Comparison of ENCODE assay signal across 8 cellular contexts in genomic region chr22:29766632-29767288, GRCh38. TPM values are rescaled to one million over a fixed set of nuclear protein-coding genes. Genes with fewer than 3 reads are reported as not detected.
DNase-seq lines count a peak whose midpoint lies in the region; ATAC-seq, FAIRE-seq and TF ChIP-seq lines count a peak whose summit lies in the region.

Gene ZMAT5, minus strand, starts transcription at chr22:29767007. Its CDS starts 18,463 bp downstream, at chr22:29748544.

- peak within 1 kb of the TSS; percentile 96 for H3K27ac Mint-ChIP-seq in type B pancreatic cell

- DNase-seq in GM12891 (ENCODE audit: insufficient read length, low spot score) (peak; percentile 92), NCI-H146 treated with DMSO at 0.1 percent for 48 hours (lab: John Stamatoyannopoulos, UW; ENCODE audit: unreplicated experiment) (peak; percentile 80), amniotic epithelial cell (ENCODE audit: low read depth) (peak; percentile 97), heart left ventricle (peak; percentile 94 to 97 (median 96)), pons (ENCODE audit: low spot score) (peak; percentile 98), type B pancreatic cell (ENCODE audit: extremely low spot score, unreplicated experiment) (peak; percentile 93)

- H3K4me3 Mint-ChIP-seq in type B pancreatic cell = peak within 1 kb of the TSS; percentile 100

- peaks cover 6 to 42% (median 29%) of the 10 kb centered on the region in 12 donors for H3K4me1 ChIP-seq in heart left ventricle

- H3K4me1 Mint-ChIP-seq in type B pancreatic cell (ENCODE audit: unreplicated experiment) = peaks cover 14% of the 10 kb centered on the region

- no peak for TF ChIP-seq CTCF in heart left ventricle (IDR thresholded peaks at IDR 0.05)
- TF ChIP-seq CTCF in type B pancreatic cell (conservative IDR thresholded peaks at IDR 0.05) = no peak

- H3K9me3 ChIP-seq in heart left ventricle = no peaks in the 10 kb centered on the region

- no peaks in the 10 kb centered on the region for H3K27me3 Mint-ChIP-seq in type B pancreatic cell

- peak within 1 kb of the TSS; percentile 70 to 98 (median 80) for H3K4me3 ChIP-seq in heart left ventricle

- H3K36me3 ChIP-seq in heart left ventricle = peaks cover 2 to 34% (median 27%) of the 10 kb centered on the region in 9 donors

- ATAC-seq in HG02852 (IDR thresholded peaks at IDR 0.05; ENCODE audit: unreplicated experiment) = peak; percentile 83
- peak; percentile 97 to 99 (median 98) for ATAC-seq in heart left ventricle

- intact Hi-C loops in T-helper 1 cell treated with Interleukin-12 subunit alpha and Interleukin-12 subunit beta and Interleukin-4 antibody, amounts not matched to agents 30 ng/mL and 1 ng/mL, for 36 hours (cut with micrococcal nuclease) = loop anchor here (1.0 to 10.0 kb wide), 15 partner anchors 15 to 1728 kb away; partner anchors contain the start of genes ASCC2, EWSR1, NF2 and OSM
- intact Hi-C loops in heart left ventricle (cut with DNase I) = loop anchor here in 5 of 10 donors (5.0 to 10.0 kb wide), 6 partner anchors 66 to 238 kb away; partner anchors contain the start of genes ASCC2 (in 2 of the 5) and MTMR3 (in 1 of the 5)

- peak; percentile 62 for TF ChIP-seq POLR2A in GM12891 (IDR thresholded peaks at IDR 0.05; ENCODE audit: low read depth, low read length)
- TF ChIP-seq POLR2A in heart left ventricle (IDR thresholded peaks at IDR 0.05) = peak in 1 of 2 donors; percentile 55

- H3K9me3 Mint-ChIP-seq in type B pancreatic cell = peaks cover 4% of the 10 kb centered on the region

- H3K27me3 ChIP-seq in heart left ventricle = no peaks in the 10 kb centered on the region

- 0 to 1% (median 0%) methylated on average over 25 to 33 of the region's 33 CpGs for WGBS in heart left ventricle, 4 donors

- peak within 1 kb of the TSS; percentile 87 to 96 (median 91) for H3K27ac ChIP-seq in heart left ventricle

- FAIRE-seq in GM12891 (lab: Jason Lieb, UNC) = peak; percentile 98

- peaks cover 19% of the 10 kb centered on the region for H3K36me3 Mint-ChIP-seq in type B pancreatic cell

TF ChIP-seq in GM12891, 5 proteins besides CTCF, POLR2A, EP300 and RAD21:
- TF ChIP-seq SPI1 (IDR thresholded peaks at IDR 0.05; ENCODE audit: low read depth, low read length) (peak; percentile 20; the same call in 1 of the 2 replicates), POLR2AphosphoS5 (IDR thresholded peaks at IDR 0.05; ENCODE audit: low read depth, low read length) (peak; percentile 39; the same call in 1 of the 2 replicates), POU2F2 (IDR thresholded peaks at IDR 0.05; ENCODE audit: low read depth, low read length) (no peak), PAX5 (IDR thresholded peaks at IDR 0.05; ENCODE audit: insufficient read depth, low read length, severe bottlenecking) (no peak), TAF1 (IDR thresholded peaks at IDR 0.05; ENCODE audit: low read depth, low read length) (peak; percentile 70)

RNA-seq across cellular contexts. Expression of gene ZMAT5, which starts in this region (rescaled TPM):
- 21.9 TPM for polyA plus RNA-seq in GM12891 (2012; ENCODE audit: low read depth, missing spikeins)
- total RNA-seq in T-helper 1 cell treated with Interleukin-12 subunit alpha and Interleukin-12 subunit beta and Interleukin-4 antibody, amounts not matched to agents 30 ng/mL and 1 ng/mL, for 36 hours = 29.0 and 29.9 TPM in 2 replicates
- total RNA-seq in heart left ventricle (10 to 100 TPM; 19.4 to 28.9 (median 20.9) TPM), type B pancreatic cell (ENCODE audit: low replicate concordance) (19.0 and 19.2 TPM in 2 replicates)
- 10 to 100 TPM; 30.1 to 37.2 TPM for polyA plus RNA-seq in heart left ventricle

Comparison
In these comparisons a context has a peak if more than half of its experiments do, and no peak if none do; other contexts are left out.
1. Peak in every context shown above with its lines: DNase-seq, ATAC-seq, H3K4me3 ChIP-seq and H3K27ac ChIP-seq.